ENCODE assay signal across 32 cellular contexts in the genomic region with DNA sequence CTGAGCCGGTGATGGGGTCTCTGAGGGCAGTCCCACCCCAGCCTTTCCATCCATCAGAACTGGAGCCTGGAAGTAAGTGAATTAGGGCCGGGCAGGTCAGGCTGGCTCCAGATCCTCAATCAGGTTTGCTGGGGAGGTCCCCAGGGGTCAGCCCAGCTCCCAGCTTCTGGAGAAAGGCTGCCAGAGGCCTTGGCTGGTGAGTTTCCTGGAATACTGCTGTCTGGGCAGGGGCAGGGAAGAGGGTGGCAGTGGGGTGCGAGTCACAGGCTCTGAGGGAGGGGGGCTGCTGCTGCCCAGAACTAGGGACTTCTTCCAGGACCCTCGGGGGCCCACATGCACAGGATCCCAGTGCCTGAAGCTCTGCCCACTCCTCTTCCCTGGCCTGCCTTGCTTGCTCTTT.
A peak's percentile ranks its signal among the peaks of the same experiment; 100 is the strongest.
DNase-seq lines count a peak whose midpoint lies in the region; ATAC-seq and TF ChIP-seq lines count a peak whose summit lies in the region.
"Had no signal": no experiment of that assay in that cellular context is flagged by ENCODE, and none has a peak within 500 bp of the region (broad histone marks: within the 10 kb centered on the region; RNA-seq: fewer than 3 reads in every experiment).

No MANE protein-coding gene starts in this region.

- TF ChIP-seq POLR2A in testis (IDR thresholded peaks at IDR 0.05): no peak

- ATAC-seq in activated CD8-positive, alpha-beta T cell treated with anti-CD3 and anti-CD28 coated beads, Interleukin-2, amount 10 ng/mL, durations not matched to agents 7 days and 5 days: no peak
- ATAC-seq in activated CD8-positive, alpha-beta T cell treated with anti-CD3 and anti-CD28 coated beads for 36 hours: no peak
- peak; percentile 24; the same call in 1 of the 3 replicates for ATAC-seq in SK-N-SH treated with all-trans-retinoic acid at 6 μM for 48 hours
- ATAC-seq in lung (ENCODE audit: insufficient read depth, low FRiP score): no peak
- no peak for ATAC-seq in GM18907 (IDR thresholded peaks at IDR 0.05; ENCODE audit: unreplicated experiment)
- ATAC-seq: GM23338, right lobe of liver had no signal

- POLR2A ChIA-PET in activated CD8-positive, alpha-beta T cell treated with anti-CD3 and anti-CD28 coated beads, Interleukin-2, amount 10 ng/mL, durations not matched to agents 7 days and 5 days (lab: Charles Lee): no interaction called here
- POLR2A ChIA-PET in activated CD8-positive, alpha-beta T cell treated with anti-CD3 and anti-CD28 coated beads for 36 hours (lab: Charles Lee): no interaction called here
- POLR2A ChIA-PET in RWPE1 (lab: Yijun Ruan, JAX; ENCODE audit: low non-redundant PET): no interaction called here

- H3K36me3 ChIP-seq in lung (ENCODE audit: control insufficient read depth in 2 of 2, insufficient read depth in 2 of 2, low read length in 2 of 2) (no peaks in the 10 kb centered on the region), testis (ENCODE audit: low read depth, missing control alignments) (no peaks in the 10 kb centered on the region)
- H3K36me3 ChIP-seq: adrenal gland, neural progenitor cell, right lobe of liver, SJCRH30, transverse colon had no signal

- H3K4me1 ChIP-seq in lung (ENCODE audit: control insufficient read depth in 2 of 2, insufficient read depth in 2 of 2, low read length in 2 of 2) (peaks cover 0 to 5% of the 10 kb centered on the region in 2 donors), testis (peaks cover 11% of the 10 kb centered on the region)
- H3K4me1 ChIP-seq: neural progenitor cell, right lobe of liver, SJCRH30 had no signal

- H3K27me3 ChIP-seq in lung (ENCODE audit: control insufficient read depth, insufficient read depth) (no peaks in the 10 kb centered on the region), testis (no peaks in the 10 kb centered on the region)
- H3K27me3 ChIP-seq: adrenal gland, neural progenitor cell, right lobe of liver, SJCRH30 had no signal

- H3K9me3 ChIP-seq in lung (ENCODE audit: control insufficient read depth in 2 of 2, insufficient read depth in 1 of 2, low read length in 1 of 2): peaks cover 0 to 4% of the 10 kb centered on the region in 2 donors
- H3K9me3 ChIP-seq in testis: no peaks in the 10 kb centered on the region
- H3K9me3 ChIP-seq: adrenal gland, right lobe of liver, SJCRH30, transverse colon had no signal

- H3K36me3 Mint-ChIP-seq in activated CD8-positive, alpha-beta T cell treated with anti-CD3 and anti-CD28 coated beads, Interleukin-2, amount 10 ng/mL, durations not matched to agents 7 days and 5 days (ENCODE audit: low read depth): no peaks in the 10 kb centered on the region
- no peaks in the 10 kb centered on the region for H3K36me3 Mint-ChIP-seq in activated CD8-positive, alpha-beta T cell treated with anti-CD3 and anti-CD28 coated beads for 36 hours (ENCODE audit: low read depth)
- H3K36me3 Mint-ChIP-seq: CD14-positive monocyte, neural progenitor cell had no signal

- 61 to 82% methylated on average over 4 of the region's 4 CpGs for WGBS in lung, 2 donors
- WGBS in testis, 2 donors: 52 to 61% methylated on average over 2 to 4 of the region's 4 CpGs

- DNase-seq in activated CD8-positive, alpha-beta T cell treated with anti-CD3 and anti-CD28 coated beads, Interleukin-2, amount 10 ng/mL, durations not matched to agents 7 days and 5 days: peak; percentile 9
- no peak for DNase-seq in activated CD8-positive, alpha-beta T cell treated with anti-CD3 and anti-CD28 coated beads for 36 hours
- DNase-seq in lung (ENCODE audit: low spot score): peak; percentile 20
- DNase-seq in testis: peak; percentile 9
- DNase-seq in RWPE1 (ENCODE audit: low spot score): no peak
- no peak for DNase-seq in kidney glomerular epithelial cell (lab: John Stamatoyannopoulos, UW)
- DNase-seq: activated B cell treated with CpG ODN at 0.5 μM for 24 hours; activated CD4-positive, alpha-beta T cell treated with anti-CD3 and anti-CD28 coated beads, Interleukin-2, amount 10 ng/mL, durations not matched to agents 7 days and 5 days; activated naive CD4-positive, alpha-beta T cell treated with anti-CD3 and anti-CD28 coated beads for 36 hours; DMS79 treated with DMSO at 0.1 percent for 48 hours; foreskin melanocyte; GDM1; HFFc6; mammary epithelial cell; NCI-H1048; NCI-H1694 treated with DMSO at 0.1 percent for 48 hours; NCI-H2171; SJCRH30; stimulated activated CD4-positive, alpha-beta T cell treated with anti-CD3 and anti-CD28 coated beads, Interleukin-12 subunit alpha, Interleukin-12 subunit beta, amount 100 ng/mL, for 4 hours; stimulated activated CD4-positive, alpha-beta T cell treated with anti-CD3 and anti-CD28 coated beads, Interleukin-4, amount 100 ng/mL, for 24 hours; T-helper 1 cell; transverse colon had no signal

- H3K27me3 Mint-ChIP-seq in activated CD8-positive, alpha-beta T cell treated with anti-CD3 and anti-CD28 coated beads, Interleukin-2, amount 10 ng/mL, durations not matched to agents 7 days and 5 days (ENCODE audit: low read depth): peaks cover 9% of the 10 kb centered on the region
- H3K27me3 Mint-ChIP-seq in activated CD8-positive, alpha-beta T cell treated with anti-CD3 and anti-CD28 coated beads for 36 hours: peaks cover 28% of the 10 kb centered on the region

- H3K9me3 Mint-ChIP-seq in activated CD8-positive, alpha-beta T cell treated with anti-CD3 and anti-CD28 coated beads, Interleukin-2, amount 10 ng/mL, durations not matched to agents 7 days and 5 days (ENCODE audit: insufficient read depth): no peaks in the 10 kb centered on the region
- H3K9me3 Mint-ChIP-seq in activated CD8-positive, alpha-beta T cell treated with anti-CD3 and anti-CD28 coated beads for 36 hours: no peaks in the 10 kb centered on the region
- H3K9me3 Mint-ChIP-seq: activated CD4-positive, alpha-beta T cell treated with anti-CD3 and anti-CD28 coated beads, Interleukin-2, amount 10 ng/mL, durations not matched to agents 7 days and 5 days; activated naive CD4-positive, alpha-beta T cell treated with anti-CD3 and anti-CD28 coated beads for 36 hours; activated T-helper 1 cell treated with anti-CD3 and anti-CD28 coated beads, Interleukin-12 subunit alpha, Interleukin-12 subunit beta, Interleukin-2, Interleukin-4 antibody, amounts not matched to agents 30 ng/mL and 10 ng/mL and 1 ng/mL, durations not matched to agents 14 hours and 24 hours and 36 hours; GM23338; HFFc6; neural progenitor cell had no signal

- no peak overlapping the region for H3K4me3 Mint-ChIP-seq in activated CD8-positive, alpha-beta T cell treated with anti-CD3 and anti-CD28 coated beads, Interleukin-2, amount 10 ng/mL, durations not matched to agents 7 days and 5 days
- no peak overlapping the region for H3K4me3 Mint-ChIP-seq in activated CD8-positive, alpha-beta T cell treated with anti-CD3 and anti-CD28 coated beads for 36 hours
- H3K4me3 Mint-ChIP-seq: activated B cell treated with CpG ODN at 0.5 μM for 24 hours; activated CD4-positive, alpha-beta T cell treated with anti-CD3 and anti-CD28 coated beads, Interleukin-2, amount 10 ng/mL, durations not matched to agents 7 days and 5 days; activated naive CD4-positive, alpha-beta T cell treated with anti-CD3 and anti-CD28 coated beads for 36 hours; activated T-helper 1 cell treated with anti-CD3 and anti-CD28 coated beads, Interleukin-12 subunit alpha, Interleukin-12 subunit beta, Interleukin-2, Interleukin-4 antibody, amounts not matched to agents 30 ng/mL and 10 ng/mL and 1 ng/mL, durations not matched to agents 14 hours and 24 hours and 36 hours; CD14-positive monocyte; GM23338; HFFc6; neural progenitor cell had no signal

- H3K4me1 Mint-ChIP-seq in activated CD8-positive, alpha-beta T cell treated with anti-CD3 and anti-CD28 coated beads, Interleukin-2, amount 10 ng/mL, durations not matched to agents 7 days and 5 days (ENCODE audit: low read depth): no peaks in the 10 kb centered on the region
- no peaks in the 10 kb centered on the region for H3K4me1 Mint-ChIP-seq in activated CD8-positive, alpha-beta T cell treated with anti-CD3 and anti-CD28 coated beads for 36 hours (ENCODE audit: low read depth)
- H3K4me1 Mint-ChIP-seq: activated B cell treated with CpG ODN at 0.5 μM for 24 hours; activated CD4-positive, alpha-beta T cell treated with anti-CD3 and anti-CD28 coated beads, Interleukin-2, amount 10 ng/mL, durations not matched to agents 7 days and 5 days; CD14-positive monocyte; GM23338; neural progenitor cell had no signal

- TF ChIP-seq CTCF in activated CD8-positive, alpha-beta T cell treated with anti-CD3 and anti-CD28 coated beads for 36 hours (IDR thresholded peaks at IDR 0.05): no peak
- TF ChIP-seq CTCF in lung (IDR thresholded peaks at IDR 0.05; ENCODE audit: control extremely low read depth, extremely low read depth) (no peak), testis (IDR thresholded peaks at IDR 0.05) (no peak), RWPE1 (conservative IDR thresholded peaks at IDR 0.05; ENCODE audit: low read depth) (no peak)

- H3K4me3 ChIP-seq in lung (no peak overlapping the region), testis (no peak overlapping the region)
- H3K4me3 ChIP-seq: dorsolateral prefrontal cortex, GM23338, neural progenitor cell, right lobe of liver, SJCRH30, transverse colon had no signal

- CTCF ChIA-PET in activated CD8-positive, alpha-beta T cell treated with anti-CD3 and anti-CD28 coated beads, Interleukin-2, amount 10 ng/mL, durations not matched to agents 7 days and 5 days (lab: Charles Lee): no interaction called here
- CTCF ChIA-PET in activated CD8-positive, alpha-beta T cell treated with anti-CD3 and anti-CD28 coated beads for 36 hours (lab: Charles Lee): no interaction called here
- CTCF ChIA-PET in RWPE1 (lab: Yijun Ruan, JAX): interaction anchor here (0.6 kb wide), 1 partner anchor 652 kb away, joined by 3 read pairs; no protein-coding TSS in a partner anchor

- intact Hi-C loops in activated CD8-positive, alpha-beta T cell treated with anti-CD3 and anti-CD28 coated beads for 36 hours (cut with micrococcal nuclease): no loop called here
- intact Hi-C loops in testis (cut with DNase I; ENCODE audit: low total_unique reads): no loop called here

- no peak overlapping the region for H3K27ac ChIP-seq in lung (ENCODE audit: low read depth in 1 of 2, low read length in 1 of 2)
- no peak overlapping the region for H3K27ac ChIP-seq in testis
- H3K27ac ChIP-seq in RWPE1: no peak overlapping the region
- H3K27ac ChIP-seq: 22Rv1, adrenal gland, dorsolateral prefrontal cortex, neural progenitor cell, right lobe of liver, SJCRH30 had no signal

- H3K27ac Mint-ChIP-seq in activated CD8-positive, alpha-beta T cell treated with anti-CD3 and anti-CD28 coated beads, Interleukin-2, amount 10 ng/mL, durations not matched to agents 7 days and 5 days: no peak overlapping the region
- no peak overlapping the region for H3K27ac Mint-ChIP-seq in activated CD8-positive, alpha-beta T cell treated with anti-CD3 and anti-CD28 coated beads for 36 hours
- H3K27ac Mint-ChIP-seq: activated B cell treated with CpG ODN at 0.5 μM for 24 hours; activated CD4-positive, alpha-beta T cell treated with anti-CD3 and anti-CD28 coated beads, Interleukin-2, amount 10 ng/mL, durations not matched to agents 7 days and 5 days; activated naive CD4-positive, alpha-beta T cell treated with anti-CD3 and anti-CD28 coated beads for 36 hours; activated T-helper 1 cell treated with anti-CD3 and anti-CD28 coated beads, Interleukin-12 subunit alpha, Interleukin-12 subunit beta, Interleukin-2, Interleukin-4 antibody, amounts not matched to agents 30 ng/mL and 10 ng/mL and 1 ng/mL, durations not matched to agents 14 hours and 24 hours and 36 hours; GM23338; HFFc6; neural progenitor cell had no signal

Comparison
In these comparisons a context has a peak if more than half of its experiments do, and no peak if none do; other contexts are left out.
1. DNase-seq: peak in activated CD8-positive, alpha-beta T cell treated with anti-CD3 and anti-CD28 coated beads, Interleukin-2, amount 10 ng/mL, durations not matched to agents 7 days and 5 days (single experiment), lung (single experiment) and testis (single experiment); none in activated CD8-positive, alpha-beta T cell treated with anti-CD3 and anti-CD28 coated beads for 36 hours (single experiment), RWPE1 (single experiment) and kidney glomerular epithelial cell (single experiment).